Comparison of ENCODE assay signal across 8 cellular contexts in the genomic region with DNA sequence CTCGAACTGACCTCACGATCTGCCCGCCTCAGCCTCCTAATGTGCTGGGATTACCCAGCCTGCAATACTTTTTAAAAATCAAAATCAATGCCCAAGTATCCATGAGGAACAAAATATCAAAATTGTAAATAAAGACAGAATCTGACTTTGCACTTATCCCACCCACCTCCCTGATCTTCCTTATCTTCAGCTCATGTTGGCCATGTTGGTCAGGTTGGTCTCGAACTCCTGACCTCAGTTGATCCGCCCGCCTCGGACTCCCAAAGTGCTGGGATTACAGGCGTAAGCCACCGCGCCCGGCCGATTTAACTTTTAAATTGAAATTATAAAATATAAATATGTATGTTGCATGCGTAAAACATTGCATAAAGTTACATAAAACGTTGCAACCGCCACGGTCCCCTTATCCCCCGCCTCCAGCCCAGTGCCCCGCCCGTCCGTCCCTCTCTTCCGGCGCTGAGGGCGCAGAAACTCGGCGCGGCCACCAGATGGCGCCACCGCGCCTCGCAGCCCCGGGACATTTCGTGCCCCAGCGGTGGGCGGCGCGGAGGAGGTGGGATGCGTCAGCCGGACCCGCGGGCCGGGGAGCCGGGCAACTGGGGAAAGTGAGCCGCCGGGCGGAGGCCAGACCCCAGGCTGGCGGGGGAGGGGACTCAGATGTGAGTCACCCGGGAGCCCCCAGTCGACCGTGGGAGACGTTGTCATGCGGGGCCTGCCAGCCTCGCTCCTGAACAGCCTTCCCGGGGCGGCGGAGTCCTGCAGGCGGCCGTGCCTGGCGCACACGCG. TPM values are rescaled to one million over a fixed set of nuclear protein-coding genes. Genes with fewer than 3 reads are reported as not detected.
A peak's percentile ranks its signal among the peaks of the same experiment; 100 is the strongest.
DNase-seq lines count a peak whose midpoint lies in the region; ATAC-seq, FAIRE-seq and TF ChIP-seq lines count a peak whose summit lies in the region.

No MANE protein-coding gene starts in this region.

- ATAC-seq in foreskin keratinocyte: peak; percentile 40

- H3K4me3 ChIP-seq in Jurkat, Clone E6-1 (ENCODE audit: low read length): peak overlapping the region; percentile 89
- peak overlapping the region; percentile 3 for H3K4me3 ChIP-seq in neuron (ENCODE audit: low read length)
- peak overlapping the region; percentile 83 to 99 for H3K4me3 ChIP-seq in stomach smooth muscle (ENCODE audit: low read length in 2 of 2)

- H3K36me3 ChIP-seq in neuron (ENCODE audit: insufficient read depth, low read length) (no peaks in the 10 kb centered on the region), stomach smooth muscle (ENCODE audit: control insufficient read depth in 2 of 2, insufficient read depth in 2 of 2, low read length in 2 of 2) (peaks cover 0 to 17% of the 10 kb centered on the region in 2 donors)

- no peak overlapping the region for H2AFZ ChIP-seq in neuron (ENCODE audit: low read depth, low read length)

- peak; percentile 99 for TF ChIP-seq CTCF in foreskin keratinocyte (conservative IDR thresholded peaks at IDR 0.05)

- FAIRE-seq in GM19239 (lab: Jason Lieb, UNC): peak; percentile 57

- H3K27ac ChIP-seq in foreskin keratinocyte (no peak overlapping the region), stomach smooth muscle (ENCODE audit: low read length) (peak overlapping the region; percentile 88)

- H3K9ac ChIP-seq in stomach smooth muscle (ENCODE audit: low read length in 2 of 2): peak overlapping the region; percentile 51 to 88

- H3K9me3 ChIP-seq in neuron (ENCODE audit: low read length): no peaks in the 10 kb centered on the region
- no peaks in the 10 kb centered on the region for H3K9me3 ChIP-seq in stomach smooth muscle (ENCODE audit: control insufficient read depth in 2 of 2, low read length in 2 of 2)

- H3K27me3 ChIP-seq in foreskin keratinocyte (no peaks in the 10 kb centered on the region), neuron (ENCODE audit: insufficient read depth, low read length) (no peaks in the 10 kb centered on the region), stomach smooth muscle (ENCODE audit: control insufficient read depth in 1 of 2, insufficient read depth in 2 of 2, low read length in 2 of 2) (no peaks in the 10 kb centered on the region)

- peak; percentile 90 for DNase-seq in AG20443 (ENCODE audit: low spot score)
- no peak for DNase-seq in GM19239 (ENCODE audit: insufficient read length, low spot score)
- peak; percentile 58 for DNase-seq in Jurkat, Clone E6-1 (ENCODE audit: low read depth, low spot score)
- peak; percentile 52 to 71 for DNase-seq in SHP77 (lab: John Stamatoyannopoulos, UW)
- peak; percentile 82 for DNase-seq in activated gamma-delta T cell treated with Interleukin-2 at 50 U/mL for 16 hours
- DNase-seq in foreskin keratinocyte: peak in 1 of 2 donors; percentile 63

- H3K4me1 ChIP-seq in foreskin keratinocyte: peaks cover 10% of the 10 kb centered on the region
- H3K4me1 ChIP-seq in neuron (ENCODE audit: insufficient read depth, low read length): peaks cover 24% of the 10 kb centered on the region
- H3K4me1 ChIP-seq in stomach smooth muscle (ENCODE audit: control insufficient read depth, insufficient read depth, low read length): peaks cover 33% of the 10 kb centered on the region

RNA-seq across cellular contexts. Expression of a gene that starts 1.5 kb away (rescaled TPM):
- polyA plus RNA-seq in Jurkat, Clone E6-1 (2012; ENCODE audit: insufficient read depth, insufficient read length): 4.1 TPM
- total RNA-seq in foreskin keratinocyte: 39.5 and 40.9 TPM in 2 replicates
- polyA plus RNA-seq in foreskin keratinocyte: 49.8 and 51.1 TPM in 2 replicates

RNA-seq across cellular contexts. Expression of a gene that starts 17.7 kb away (rescaled TPM):
- polyA plus RNA-seq in Jurkat, Clone E6-1 (2012; ENCODE audit: insufficient read depth, insufficient read length): 58.6 TPM
- 134 and 170 TPM in 2 replicates for total RNA-seq in foreskin keratinocyte
- polyA plus RNA-seq in foreskin keratinocyte: 74.5 and 96.6 TPM in 2 replicates

RNA-seq across cellular contexts. Expression of a gene that starts 47.0 kb away (rescaled TPM):
- 140 TPM for polyA plus RNA-seq in Jurkat, Clone E6-1 (2012; ENCODE audit: insufficient read depth, insufficient read length)
- total RNA-seq in foreskin keratinocyte: 130 and 149 TPM in 2 replicates
- 280 and 281 TPM in 2 replicates for polyA plus RNA-seq in foreskin keratinocyte

Comparison
In these comparisons a context has a peak if more than half of its experiments do, and no peak if none do; other contexts are left out.
1. H3K4me3 ChIP-seq: peak in every context shown above with its lines; median percentile 91 in stomach smooth muscle; 89 in Jurkat, Clone E6-1; 3 in neuron.